In genomic region chr2:241598487-241598886, GRCh38 we compare ENCODE assay signal across 9 cellular contexts. TPM values are rescaled to one million over a fixed set of nuclear protein-coding genes. Genes with fewer than 3 reads are reported as not detected.
DNase-seq lines count a peak whose midpoint lies in the region; ATAC-seq, FAIRE-seq and TF ChIP-seq lines count a peak whose summit lies in the region.
"Had no signal": no experiment of that assay in that cellular context is flagged by ENCODE, and none has a peak within 500 bp of the region (broad histone marks: within the 10 kb centered on the region; RNA-seq: fewer than 3 reads in every experiment).

No MANE protein-coding gene starts in this region.

- FAIRE-seq in small intestine (lab: Jason Lieb, UNC): no peak

- no peak for TF ChIP-seq CTCF in activated CD8-positive, alpha-beta T cell treated with anti-CD3 and anti-CD28 coated beads for 36 hours (IDR thresholded peaks at IDR 0.05)
- peak in 35 of 56 donors; percentile 6 to 59 (median 32) for TF ChIP-seq CTCF in dorsolateral prefrontal cortex (IDR thresholded peaks at IDR 0.05 in 54 of 56, conservative IDR thresholded peaks at IDR 0.05 in 2 of 56; ENCODE audit: low read depth in 1 of 56, partially characterized antibody in 56 of 56)

- H3K4me1 Mint-ChIP-seq in activated CD8-positive, alpha-beta T cell treated with anti-CD3 and anti-CD28 coated beads for 36 hours (ENCODE audit: low read depth): no peaks in the 10 kb centered on the region
- no peaks in the 10 kb centered on the region for H3K4me1 Mint-ChIP-seq in activated CD8-positive, alpha-beta T cell treated with anti-CD3 and anti-CD28 coated beads, Interleukin-2, amount 10 ng/mL, durations not matched to agents 7 days and 5 days (ENCODE audit: low read depth)
- H3K4me1 Mint-ChIP-seq in effector memory CD8-positive, alpha-beta T cell (ENCODE audit: low read depth in 2 of 2): peaks cover 0 to 3% of the 10 kb centered on the region in 2 donors

- peaks cover 11 to 16% of the 10 kb centered on the region in 2 donors for H3K36me3 ChIP-seq in small intestine (ENCODE audit: control insufficient read depth in 2 of 2, insufficient read depth in 2 of 2, low read length in 2 of 2)

- DNase-seq in activated CD8-positive, alpha-beta T cell treated with anti-CD3 and anti-CD28 coated beads for 36 hours: peak; percentile 25
- no peak for DNase-seq in activated CD8-positive, alpha-beta T cell treated with anti-CD3 and anti-CD28 coated beads, Interleukin-2, amount 10 ng/mL, durations not matched to agents 7 days and 5 days
- peak; percentile 45 for DNase-seq in NCI-H748 treated with DMSO at 0.1 percent for 48 hours (lab: John Stamatoyannopoulos, UW)
- DNase-seq in dorsolateral prefrontal cortex: peak in 2 of 10 donors; percentile 18 to 44
- DNase-seq in small intestine: peak; percentile 43
- no peak for DNase-seq in effector memory CD8-positive, alpha-beta T cell
- DNase-seq: NCI-H446 treated with DMSO at 0.1 percent for 48 hours had no signal

- H3K9me3 ChIP-seq in small intestine (ENCODE audit: control insufficient read depth, low read depth): no peaks in the 10 kb centered on the region

- H3K4me3 ChIP-seq in dorsolateral prefrontal cortex (no peak overlapping the region), small intestine (ENCODE audit: low read depth in 1 of 2, low read length in 2 of 2) (no peak overlapping the region)

- H3K27me3 ChIP-seq in dorsolateral prefrontal cortex (no peaks in the 10 kb centered on the region), small intestine (ENCODE audit: control insufficient read depth in 2 of 2, insufficient read depth in 2 of 2, low read length in 2 of 2) (no peaks in the 10 kb centered on the region)

- peak; percentile 42 for ATAC-seq in activated CD8-positive, alpha-beta T cell treated with anti-CD3 and anti-CD28 coated beads for 36 hours
- ATAC-seq in activated CD8-positive, alpha-beta T cell treated with anti-CD3 and anti-CD28 coated beads, Interleukin-2, amount 10 ng/mL, durations not matched to agents 7 days and 5 days: no peak
- ATAC-seq in GM18867 (IDR thresholded peaks at IDR 0.05; ENCODE audit: unreplicated experiment): no peak
- no peak for ATAC-seq in HG03442 (IDR thresholded peaks at IDR 0.05; ENCODE audit: unreplicated experiment)
- ATAC-seq in effector memory CD8-positive, alpha-beta T cell (replicated peaks): no peak

- intact Hi-C loops in activated CD8-positive, alpha-beta T cell treated with anti-CD3 and anti-CD28 coated beads for 36 hours (cut with micrococcal nuclease): no loop called here
- intact Hi-C loops in dorsolateral prefrontal cortex (cut with DNase I): no loop called here

- CTCF ChIA-PET in activated CD8-positive, alpha-beta T cell treated with anti-CD3 and anti-CD28 coated beads for 36 hours (lab: Charles Lee): interaction anchor here (0.9 to 1.9 kb wide), 3 partner anchors 12 to 205 kb away, joined by 3 to 6 read pairs (median 3); no protein-coding TSS in a partner anchor
- CTCF ChIA-PET in activated CD8-positive, alpha-beta T cell treated with anti-CD3 and anti-CD28 coated beads, Interleukin-2, amount 10 ng/mL, durations not matched to agents 7 days and 5 days (lab: Charles Lee): interaction anchor here (1.0 to 3.4 kb wide), 2 partner anchors 11 to 41 kb away, joined by 3 to 17 read pairs; no protein-coding TSS in a partner anchor

- POLR2A ChIA-PET in activated CD8-positive, alpha-beta T cell treated with anti-CD3 and anti-CD28 coated beads for 36 hours (lab: Charles Lee): interaction anchor here (0.8 to 1.3 kb wide), 3 partner anchors 78 to 215 kb away, joined by 3 to 4 read pairs (median 3); no protein-coding TSS in a partner anchor
- POLR2A ChIA-PET in activated CD8-positive, alpha-beta T cell treated with anti-CD3 and anti-CD28 coated beads, Interleukin-2, amount 10 ng/mL, durations not matched to agents 7 days and 5 days (lab: Charles Lee): no interaction called here

- H3K9me3 Mint-ChIP-seq in activated CD8-positive, alpha-beta T cell treated with anti-CD3 and anti-CD28 coated beads for 36 hours: no peaks in the 10 kb centered on the region
- no peaks in the 10 kb centered on the region for H3K9me3 Mint-ChIP-seq in activated CD8-positive, alpha-beta T cell treated with anti-CD3 and anti-CD28 coated beads, Interleukin-2, amount 10 ng/mL, durations not matched to agents 7 days and 5 days (ENCODE audit: insufficient read depth)
- H3K9me3 Mint-ChIP-seq in effector memory CD8-positive, alpha-beta T cell: no peaks in the 10 kb centered on the region

- H3K27ac ChIP-seq in dorsolateral prefrontal cortex (no peak overlapping the region), small intestine (ENCODE audit: low read depth in 1 of 2, low read length in 1 of 2) (no peak overlapping the region)

- H3K36me3 Mint-ChIP-seq in activated CD8-positive, alpha-beta T cell treated with anti-CD3 and anti-CD28 coated beads for 36 hours (ENCODE audit: low read depth): peaks cover 31% of the 10 kb centered on the region
- H3K36me3 Mint-ChIP-seq in activated CD8-positive, alpha-beta T cell treated with anti-CD3 and anti-CD28 coated beads, Interleukin-2, amount 10 ng/mL, durations not matched to agents 7 days and 5 days (ENCODE audit: low read depth): peaks cover 21% of the 10 kb centered on the region
- peaks cover 38% of the 10 kb centered on the region for H3K36me3 Mint-ChIP-seq in effector memory CD8-positive, alpha-beta T cell (ENCODE audit: insufficient read depth)

- H3K27me3 Mint-ChIP-seq in activated CD8-positive, alpha-beta T cell treated with anti-CD3 and anti-CD28 coated beads for 36 hours: no peaks in the 10 kb centered on the region
- no peaks in the 10 kb centered on the region for H3K27me3 Mint-ChIP-seq in activated CD8-positive, alpha-beta T cell treated with anti-CD3 and anti-CD28 coated beads, Interleukin-2, amount 10 ng/mL, durations not matched to agents 7 days and 5 days (ENCODE audit: low read depth)
- H3K27me3 Mint-ChIP-seq in effector memory CD8-positive, alpha-beta T cell: no peaks in the 10 kb centered on the region

- 44 to 75% (median 50%) methylated on average over 1 of the region's 1 CpG for WGBS in small intestine, 3 donors

- H3K27ac Mint-ChIP-seq in activated CD8-positive, alpha-beta T cell treated with anti-CD3 and anti-CD28 coated beads for 36 hours: no peak overlapping the region
- H3K27ac Mint-ChIP-seq in activated CD8-positive, alpha-beta T cell treated with anti-CD3 and anti-CD28 coated beads, Interleukin-2, amount 10 ng/mL, durations not matched to agents 7 days and 5 days: no peak overlapping the region
- H3K27ac Mint-ChIP-seq in effector memory CD8-positive, alpha-beta T cell: peak overlapping the region in 1 of 2 donors; percentile 10

- H3K4me1 ChIP-seq in small intestine (ENCODE audit: control insufficient read depth in 2 of 2, insufficient read depth in 1 of 2, low read depth in 1 of 2, low read length in 1 of 2): no peaks in the 10 kb centered on the region

- no peak overlapping the region for H3K4me3 Mint-ChIP-seq in activated CD8-positive, alpha-beta T cell treated with anti-CD3 and anti-CD28 coated beads for 36 hours
- no peak overlapping the region for H3K4me3 Mint-ChIP-seq in activated CD8-positive, alpha-beta T cell treated with anti-CD3 and anti-CD28 coated beads, Interleukin-2, amount 10 ng/mL, durations not matched to agents 7 days and 5 days
- H3K4me3 Mint-ChIP-seq in effector memory CD8-positive, alpha-beta T cell: no peak overlapping the region

RNA-seq across cellular contexts. Expression of gene THAP4, which starts 38.5 kb away (rescaled TPM):
- total RNA-seq in activated CD8-positive, alpha-beta T cell treated with anti-CD3 and anti-CD28 coated beads for 36 hours: 10 to 100 TPM; 45.1 to 48.9 TPM
- total RNA-seq in activated CD8-positive, alpha-beta T cell treated with anti-CD3 and anti-CD28 coated beads, Interleukin-2, amount 10 ng/mL, durations not matched to agents 7 days and 5 days: 10 to 100 TPM; 32.3 to 37.4 TPM
- 10 to 100 TPM; 35.1 to 69.3 (median 54.0) TPM for total RNA-seq in dorsolateral prefrontal cortex
- polyA plus RNA-seq in small intestine: 100 to 1,000 TPM in 1 of 3 donors, 10 to 100 TPM in 2; 62.5 to 101 (median 80.5) TPM

RNA-seq across cellular contexts. Expression of gene ATG4B, which starts 39.0 kb away (rescaled TPM):
- 10 to 100 TPM; 90.7 to 94.6 TPM for total RNA-seq in activated CD8-positive, alpha-beta T cell treated with anti-CD3 and anti-CD28 coated beads for 36 hours
- total RNA-seq in activated CD8-positive, alpha-beta T cell treated with anti-CD3 and anti-CD28 coated beads, Interleukin-2, amount 10 ng/mL, durations not matched to agents 7 days and 5 days: 10 to 100 TPM; 81.2 to 94.6 TPM
- total RNA-seq in dorsolateral prefrontal cortex: 100 to 1,000 TPM in 104 of 120 experiments, 10 to 100 TPM in 16; 79.3 to 164 (median 118) TPM
- 100 to 1,000 TPM in 1 of 3 donors, 10 to 100 TPM in 2; 44.2 to 196 (median 99.2) TPM for polyA plus RNA-seq in small intestine

RNA-seq across cellular contexts. Expression of gene BOK, which starts 39.9 kb away (rescaled TPM):
- under 1 TPM; 0.16 to 0.22 TPM for total RNA-seq in activated CD8-positive, alpha-beta T cell treated with anti-CD3 and anti-CD28 coated beads for 36 hours
- total RNA-seq in activated CD8-positive, alpha-beta T cell treated with anti-CD3 and anti-CD28 coated beads, Interleukin-2, amount 10 ng/mL, durations not matched to agents 7 days and 5 days: not detected
- total RNA-seq in dorsolateral prefrontal cortex: 100 to 1,000 TPM in 17 of 120 experiments, 10 to 100 TPM in 103; 16.7 to 187 (median 53.1) TPM
- 10 to 100 TPM in 2 of 3 donors, 1 to 10 TPM in 1; 4.5 to 15.5 (median 14.9) TPM for polyA plus RNA-seq in small intestine

Comparison
In these comparisons a context has a peak if more than half of its experiments do, and no peak if none do; other contexts are left out.
1. DNase-seq: peak in activated CD8-positive, alpha-beta T cell treated with anti-CD3 and anti-CD28 coated beads for 36 hours (single experiment), NCI-H748 treated with DMSO at 0.1 percent for 48 hours (single experiment) and small intestine (single experiment); none in activated CD8-positive, alpha-beta T cell treated with anti-CD3 and anti-CD28 coated beads, Interleukin-2, amount 10 ng/mL, durations not matched to agents 7 days and 5 days (single experiment) and effector memory CD8-positive, alpha-beta T cell (0 of 3).
2. RNA of gene BOK, which starts 39.9 kb away (total RNA-seq): 16.7 to 187 TPM in dorsolateral prefrontal cortex; 0.16 to 0.22 TPM in activated CD8-positive, alpha-beta T cell treated with anti-CD3 and anti-CD28 coated beads for 36 hours and not detected in activated CD8-positive, alpha-beta T cell treated with anti-CD3 and anti-CD28 coated beads, Interleukin-2, amount 10 ng/mL, durations not matched to agents 7 days and 5 days; every median in the first group is over 10 times any median in the second.